Comparison of ENCODE assay signal across 9 cellular contexts in the genomic region with DNA sequence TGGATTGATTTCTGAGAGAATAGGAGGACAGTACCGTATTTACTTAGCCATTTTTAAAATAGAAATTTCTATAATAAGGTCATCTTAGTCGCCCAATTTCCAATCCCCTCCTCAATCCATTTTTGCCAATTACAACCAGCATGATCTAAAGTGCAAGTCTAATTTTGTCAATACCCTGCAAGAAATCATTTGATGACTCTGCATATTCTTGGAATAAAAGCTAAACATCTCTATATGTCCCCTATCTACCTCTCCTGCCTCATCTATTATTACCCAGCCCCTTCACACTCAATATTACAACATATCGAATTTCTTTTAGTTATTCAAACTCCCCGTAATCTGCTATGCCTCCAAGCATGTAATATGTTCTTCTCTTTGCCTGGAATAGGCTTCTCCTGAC. TPM values are rescaled to one million over a fixed set of nuclear protein-coding genes. Genes with fewer than 3 reads are reported as not detected.
"Had no signal": no experiment of that assay in that cellular context is flagged by ENCODE, and none has a peak within 500 bp of the region (broad histone marks: within the 10 kb centered on the region; RNA-seq: fewer than 3 reads in every experiment).

No MANE protein-coding gene starts in this region.

- DNase-seq: GDM1, GF-D8 had no signal

- FAIRE-seq: G401.6, GM12878, GM12891, GM12892, GM18507, GM19239 had no signal

- ATAC-seq: GM12878 had no signal

- H3K4me3 ChIP-seq: GM12878 had no signal

RNA-seq across cellular contexts. Expression of gene TEX55, which starts 41.9 kb away (rescaled TPM):
- total RNA-seq: G401, GM12878 had no signal
- polyA plus RNA-seq: GM12878 had no signal
